ENCODE assay signal across 8 cellular contexts in the genomic region with DNA sequence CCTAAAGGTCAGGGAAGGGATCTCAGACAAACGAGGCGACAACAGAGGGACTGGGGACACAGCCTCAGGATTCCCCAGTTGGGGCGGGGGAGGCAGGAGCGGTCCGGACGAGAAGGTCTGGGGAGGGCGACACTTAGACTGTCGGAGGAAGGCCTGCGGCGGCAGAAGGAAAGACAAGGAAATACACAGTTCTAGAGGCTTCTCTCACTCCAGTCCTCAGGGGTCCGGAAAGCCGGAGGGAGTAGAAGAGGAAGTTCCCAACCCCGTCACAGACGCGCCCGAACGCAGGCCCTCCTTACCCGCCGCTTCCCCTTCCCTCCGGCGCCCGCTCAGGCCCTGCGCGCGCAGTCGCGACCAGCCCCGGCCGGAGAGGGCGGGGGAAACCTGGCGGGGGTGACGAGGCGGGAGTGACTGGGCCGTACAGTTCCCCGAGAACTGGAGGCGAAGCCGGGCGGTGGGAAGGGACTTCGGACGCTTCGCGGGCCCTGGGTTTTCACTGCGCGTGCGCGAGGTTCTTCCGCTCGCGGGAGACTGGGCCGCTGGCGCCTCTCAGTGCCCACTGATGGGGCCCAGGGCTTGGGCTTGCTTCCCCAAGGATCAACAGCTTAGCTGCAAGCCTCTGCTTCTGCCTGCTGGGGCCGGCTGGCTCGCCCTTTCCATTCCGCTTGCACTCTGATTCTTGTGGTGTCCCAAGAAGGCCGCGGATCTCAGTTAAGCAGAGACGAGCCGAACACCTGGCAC. TPM values are rescaled to one million over a fixed set of nuclear protein-coding genes. Genes with fewer than 3 reads are reported as not detected.
DNase-seq lines count a peak whose midpoint lies in the region; ATAC-seq and TF ChIP-seq lines count a peak whose summit lies in the region.

A gene (minus strand): TSS at position 356 of the 741 bp plus-strand sequence. CDS start 4,242 bp downstream, outside the sequence.

- peak within 1 kb of the TSS; percentile 99 for H3K4me3 Mint-ChIP-seq in activated T-cell treated with anti-CD3 and anti-CD28 coated beads, Interleukin-2, amount 50 U/mL, for 24 hours

- H3K27me3 ChIP-seq in esophagus (ENCODE audit: control insufficient read depth in 1 of 2, insufficient read depth in 2 of 2, low read length in 2 of 2) (no peaks in the 10 kb centered on the region), muscle layer of colon (ENCODE audit: control insufficient read depth in 1 of 2, insufficient read depth in 2 of 2, low read length in 2 of 2) (no peaks in the 10 kb centered on the region)

- H3K36me3 ChIP-seq in esophagus (ENCODE audit: control insufficient read depth in 2 of 2, insufficient read depth in 2 of 2, low read length in 1 of 2): no peaks in the 10 kb centered on the region
- no peaks in the 10 kb centered on the region for H3K36me3 ChIP-seq in muscle layer of colon (ENCODE audit: insufficient read depth, low read length)

- H3K9me3 ChIP-seq in esophagus (ENCODE audit: control insufficient read depth in 2 of 2, insufficient read depth in 1 of 2, low read depth in 1 of 2, low read length in 1 of 2): no peaks in the 10 kb centered on the region
- no peaks in the 10 kb centered on the region for H3K9me3 ChIP-seq in muscle layer of colon (ENCODE audit: low read length)

- peaks cover 9% of the 10 kb centered on the region for H3K9me3 Mint-ChIP-seq in activated T-cell treated with anti-CD3 and anti-CD28 coated beads, Interleukin-2, amount 50 U/mL, for 24 hours

- H3K4me1 ChIP-seq in esophagus (ENCODE audit: control insufficient read depth in 2 of 2, insufficient read depth in 2 of 2, low read length in 1 of 2): no peaks in the 10 kb centered on the region
- peaks cover 6% of the 10 kb centered on the region for H3K4me1 ChIP-seq in muscle layer of colon (ENCODE audit: insufficient read depth, low read length)

- peaks cover 38% of the 10 kb centered on the region for H3K4me1 Mint-ChIP-seq in activated T-cell treated with anti-CD3 and anti-CD28 coated beads, Interleukin-2, amount 50 U/mL, for 24 hours (ENCODE audit: low read depth)

- H3K27ac ChIP-seq in esophagus (ENCODE audit: low read depth in 2 of 2, low read length in 1 of 2) (peak within 1 kb of the TSS; percentile 94 to 95), muscle layer of colon (ENCODE audit: low read depth, low read length) (peak within 1 kb of the TSS; percentile 100)

- peaks cover 13% of the 10 kb centered on the region for H3K36me3 Mint-ChIP-seq in activated T-cell treated with anti-CD3 and anti-CD28 coated beads, Interleukin-2, amount 50 U/mL, for 24 hours (ENCODE audit: low read depth)

- H3K9ac ChIP-seq in muscle layer of colon (ENCODE audit: low read length): peak within 1 kb of the TSS; percentile 87

- DNase-seq in DMS79 (lab: John Stamatoyannopoulos, UW) (peak; percentile 98), KG1 (lab: John Stamatoyannopoulos, UW) (peak; percentile 95)
- DNase-seq in activated T-cell treated with anti-CD3 and anti-CD28 coated beads, Interleukin-2, amount 50 U/mL, for 24 hours: peak; percentile 96
- DNase-seq in stimulated activated CD8-positive, alpha-beta memory T cell treated with anti-CD3 and anti-CD28 coated beads, Interleukin-7, amount 100 ng/mL, for 24 hours (ENCODE audit: low read depth): peak; percentile 89

- H3K27ac Mint-ChIP-seq in activated T-cell treated with anti-CD3 and anti-CD28 coated beads, Interleukin-2, amount 50 U/mL, for 24 hours: peak within 1 kb of the TSS; percentile 99

- peak within 1 kb of the TSS; percentile 63 to 66 for H3K4me3 ChIP-seq in esophagus (ENCODE audit: low read depth in 1 of 2, low read length in 2 of 2)
- peak within 1 kb of the TSS; percentile 47 to 70 for H3K4me3 ChIP-seq in muscle layer of colon (ENCODE audit: low read depth in 1 of 2, low read length in 2 of 2)

- peak; percentile 90 for ATAC-seq in GM21717 (IDR thresholded peaks at IDR 0.05; ENCODE audit: unreplicated experiment)

- 0 to 1% methylated on average over 46 to 58 of the region's 58 CpGs for WGBS in esophagus, 2 donors

- H3K27me3 Mint-ChIP-seq in activated T-cell treated with anti-CD3 and anti-CD28 coated beads, Interleukin-2, amount 50 U/mL, for 24 hours: no peaks in the 10 kb centered on the region

TF ChIP-seq in PFSK-1, 5 proteins besides CTCF, POLR2A, EP300 and RAD21:
- no peak for TF ChIP-seq FOXP2 (optimal IDR thresholded peaks at IDR 0.05; ENCODE audit: borderline replicate concordance, extremely low read depth, extremely low read length, insufficient read depth)
- TF ChIP-seq TAF1 (IDR thresholded peaks at IDR 0.05; ENCODE audit: borderline replicate concordance, insufficient read depth, low read length): peak; percentile 82; the same call in 1 of the 2 replicates
- TF ChIP-seq, protein P1, sequence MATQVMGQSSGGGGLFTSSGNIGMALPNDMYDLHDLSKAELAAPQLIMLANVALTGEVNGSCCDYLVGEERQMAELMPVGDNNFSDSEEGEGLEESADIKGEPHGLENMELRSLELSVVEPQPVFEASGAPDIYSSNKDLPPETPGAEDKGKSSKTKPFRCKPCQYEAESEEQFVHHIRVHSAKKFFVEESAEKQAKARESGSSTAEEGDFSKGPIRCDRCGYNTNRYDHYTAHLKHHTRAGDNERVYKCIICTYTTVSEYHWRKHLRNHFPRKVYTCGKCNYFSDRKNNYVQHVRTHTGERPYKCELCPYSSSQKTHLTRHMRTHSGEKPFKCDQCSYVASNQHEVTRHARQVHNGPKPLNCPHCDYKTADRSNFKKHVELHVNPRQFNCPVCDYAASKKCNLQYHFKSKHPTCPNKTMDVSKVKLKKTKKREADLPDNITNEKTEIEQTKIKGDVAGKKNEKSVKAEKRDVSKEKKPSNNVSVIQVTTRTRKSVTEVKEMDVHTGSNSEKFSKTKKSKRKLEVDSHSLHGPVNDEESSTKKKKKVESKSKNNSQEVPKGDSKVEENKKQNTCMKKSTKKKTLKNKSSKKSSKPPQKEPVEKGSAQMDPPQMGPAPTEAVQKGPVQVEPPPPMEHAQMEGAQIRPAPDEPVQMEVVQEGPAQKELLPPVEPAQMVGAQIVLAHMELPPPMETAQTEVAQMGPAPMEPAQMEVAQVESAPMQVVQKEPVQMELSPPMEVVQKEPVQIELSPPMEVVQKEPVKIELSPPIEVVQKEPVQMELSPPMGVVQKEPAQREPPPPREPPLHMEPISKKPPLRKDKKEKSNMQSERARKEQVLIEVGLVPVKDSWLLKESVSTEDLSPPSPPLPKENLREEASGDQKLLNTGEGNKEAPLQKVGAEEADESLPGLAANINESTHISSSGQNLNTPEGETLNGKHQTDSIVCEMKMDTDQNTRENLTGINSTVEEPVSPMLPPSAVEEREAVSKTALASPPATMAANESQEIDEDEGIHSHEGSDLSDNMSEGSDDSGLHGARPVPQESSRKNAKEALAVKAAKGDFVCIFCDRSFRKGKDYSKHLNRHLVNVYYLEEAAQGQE (IDR thresholded peaks at IDR 0.05; ENCODE audit: insufficient read depth in 1 of 2, low read depth in 2 of 2, low read length in 2 of 2): peak in 1 of 2 experiments; percentile 29; a peak in 1 of 4 replicates
- TF ChIP-seq SIN3A (IDR thresholded peaks at IDR 0.05; ENCODE audit: borderline replicate concordance, insufficient read depth, low read length): no peak
- peak; percentile 98 for TF ChIP-seq POLR2AphosphoS5 (IDR thresholded peaks at IDR 0.05; ENCODE audit: low read depth, low read length)

RNA-seq across cellular contexts. Expression of the gene that starts here (rescaled TPM):
- polyA plus RNA-seq in PFSK-1 (2012; ENCODE audit: insufficient read length, low read depth): 1.9 TPM
- polyA plus RNA-seq in esophagus: 1 to 10 TPM; 3.7 to 5.2 TPM

Comparison
In these comparisons a context has a peak if more than half of its experiments do, and no peak if none do; other contexts are left out.
1. Peak in every context shown above with its lines: DNase-seq, ATAC-seq, H3K4me3 ChIP-seq and H3K27ac ChIP-seq.